18 cellular contexts compared by ENCODE assay signal in the genomic region with DNA sequence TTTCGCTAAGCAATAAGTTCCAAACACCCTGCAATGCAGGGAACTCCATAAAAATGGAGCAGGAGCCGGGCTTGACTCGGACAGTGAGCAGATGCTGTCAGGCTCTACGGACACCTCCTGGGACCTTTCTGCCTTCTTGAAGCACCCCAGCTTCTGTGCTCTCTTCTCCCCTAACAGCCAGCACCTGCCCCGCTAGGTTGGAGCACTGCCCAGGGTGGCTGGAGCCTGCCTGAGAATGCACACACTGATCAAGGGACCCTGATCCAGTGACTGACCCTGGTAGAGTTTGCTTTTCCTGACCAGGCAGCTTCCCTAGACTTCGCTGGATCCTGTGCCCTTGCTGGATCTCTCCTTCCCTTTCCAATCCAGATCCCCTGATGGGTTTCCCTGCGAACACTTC. TPM values are rescaled to one million over a fixed set of nuclear protein-coding genes. Genes with fewer than 3 reads are reported as not detected.
A peak's percentile ranks its signal among the peaks of the same experiment; 100 is the strongest.
DNase-seq lines count a peak whose midpoint lies in the region; ATAC-seq, FAIRE-seq and TF ChIP-seq lines count a peak whose summit lies in the region.
"Had no signal": no experiment of that assay in that cellular context is flagged by ENCODE, and none has a peak within 500 bp of the region (broad histone marks: within the 10 kb centered on the region; RNA-seq: fewer than 3 reads in every experiment).

No MANE protein-coding gene starts in this region.

- H2AFZ ChIP-seq in H1 (ENCODE audit: low read length): 0 out of 2 replicates have a peak overlapping the region, but pooled peaks have one; percentile 81

- H2BK120ac ChIP-seq in H1 (replicated peaks; ENCODE audit: low read depth, low read length): no peak overlapping the region

- H2BK12ac ChIP-seq in H1 (ENCODE audit: low read depth, low read length): no peak overlapping the region

- WGBS in H1 (ENCODE audit: extremely low coverage in 1 of 2, insufficient coverage in 1 of 2, insufficient read length in 1 of 2, insufficient replicate concordance in 2 of 2, low coverage in 1 of 2, low lambda C conversion rate in 2 of 2, missing lambda C conversion rate in 1 of 2), 2 experiments: 90% methylated on average over 7 of the region's 7 CpGs; no CpG with 5 or more reads in 1 of the 2 experiments

- no peak overlapping the region for H3K4me2 ChIP-seq in H1 (ENCODE audit: insufficient read depth in 1 of 2, low read depth in 2 of 2, low read length in 2 of 2)
- H3K4me2 ChIP-seq: BLaER1, KMS-11 had no signal

- POLR2A ChIA-PET in activated CD8-positive, alpha-beta T cell treated with anti-CD3 and anti-CD28 coated beads for 36 hours (lab: Charles Lee): no interaction called here
- POLR2A ChIA-PET in activated CD8-positive, alpha-beta T cell treated with anti-CD3 and anti-CD28 coated beads, Interleukin-2, amount 10 ng/mL, durations not matched to agents 7 days and 5 days (lab: Charles Lee): no interaction called here
- POLR2A ChIA-PET in H1 (lab: Charles Lee; ENCODE audit: partially characterized antibody): no interaction called here
- POLR2A ChIA-PET in naive thymus-derived CD4-positive, alpha-beta T cell (lab: Charles Lee): interaction anchor here (1.5 kb wide), 1 partner anchor 8 kb away, joined by 3 read pairs; no protein-coding TSS in a partner anchor

- no peaks in the 10 kb centered on the region for H4K20me1 ChIP-seq in H1 (replicated peaks in 1 of 2; ENCODE audit: control insufficient read depth in 1 of 2, insufficient read depth in 2 of 2, low read length in 2 of 2)
- H4K20me1 ChIP-seq: BLaER1 had no signal

- no peak overlapping the region for H4K5ac ChIP-seq in H1 (ENCODE audit: insufficient read length, low read depth, low read length)

- no peaks in the 10 kb centered on the region for H3K36me3 ChIP-seq in H1 (ENCODE audit: control insufficient read depth in 2 of 4, insufficient read depth in 4 of 4, low read length in 3 of 4)
- H3K36me3 ChIP-seq in naive thymus-derived CD4-positive, alpha-beta T cell (ENCODE audit: control insufficient read depth in 2 of 3, insufficient read depth in 3 of 3, low read length in 3 of 3): peaks cover 0 to 5% (median 0%) of the 10 kb centered on the region in 3 experiments
- H3K36me3 ChIP-seq: BLaER1 had no signal

- no peak for TF ChIP-seq CTCF in activated CD8-positive, alpha-beta T cell treated with anti-CD3 and anti-CD28 coated beads for 36 hours (IDR thresholded peaks at IDR 0.05)
- no peak for TF ChIP-seq CTCF in H1 (IDR thresholded peaks at IDR 0.05; ENCODE audit: control extremely low read depth in 1 of 3, insufficient read depth in 1 of 3, low read depth in 1 of 3, low read length in 3 of 3)

- H3K4me1 ChIP-seq in H1 (replicated peaks in 1 of 4; ENCODE audit: control insufficient read depth in 3 of 4, insufficient read depth in 4 of 4, low read length in 3 of 4): no peaks in the 10 kb centered on the region
- peaks cover 10 to 15% of the 10 kb centered on the region in 2 donors for H3K4me1 ChIP-seq in naive thymus-derived CD4-positive, alpha-beta T cell (ENCODE audit: control insufficient read depth in 2 of 2, insufficient read depth in 2 of 2, low read length in 2 of 2)
- H3K4me1 ChIP-seq: BLaER1 had no signal

- no peak overlapping the region for H3K4me3 Mint-ChIP-seq in activated CD8-positive, alpha-beta T cell treated with anti-CD3 and anti-CD28 coated beads for 36 hours
- H3K4me3 Mint-ChIP-seq in activated CD8-positive, alpha-beta T cell treated with anti-CD3 and anti-CD28 coated beads, Interleukin-2, amount 10 ng/mL, durations not matched to agents 7 days and 5 days: no peak overlapping the region
- no peak overlapping the region for H3K4me3 Mint-ChIP-seq in T-helper 17 cell
- H3K4me3 Mint-ChIP-seq in naive thymus-derived CD4-positive, alpha-beta T cell: no peak overlapping the region
- H3K4me3 Mint-ChIP-seq: CD14-positive monocyte; CD8-positive, alpha-beta T cell had no signal

- no peaks in the 10 kb centered on the region for H3K79me2 ChIP-seq in H1 (ENCODE audit: control insufficient read depth in 1 of 2, insufficient read depth in 2 of 2, low read length in 2 of 2)

- no peaks in the 10 kb centered on the region for H3K23me2 ChIP-seq in H1 (ENCODE audit: low read depth, low read length)

- H3K4ac ChIP-seq in H1 (replicated peaks; ENCODE audit: insufficient read length, low read depth, low read length): no peak overlapping the region

- no peak overlapping the region for H2BK15ac ChIP-seq in H1 (ENCODE audit: low read length)

- CTCF ChIA-PET in activated CD8-positive, alpha-beta T cell treated with anti-CD3 and anti-CD28 coated beads for 36 hours (lab: Charles Lee): no interaction called here
- CTCF ChIA-PET in activated CD8-positive, alpha-beta T cell treated with anti-CD3 and anti-CD28 coated beads, Interleukin-2, amount 10 ng/mL, durations not matched to agents 7 days and 5 days (lab: Charles Lee): no interaction called here
- CTCF ChIA-PET in H1 (lab: Charles Lee; ENCODE audit: partially characterized antibody): interaction anchor here (0.7 kb wide), 1 partner anchor 179 kb away, joined by 3 read pairs; no protein-coding TSS in a partner anchor
- CTCF ChIA-PET in naive thymus-derived CD4-positive, alpha-beta T cell (lab: Charles Lee): no interaction called here

- H3K27me3 Mint-ChIP-seq in activated CD8-positive, alpha-beta T cell treated with anti-CD3 and anti-CD28 coated beads for 36 hours: no peaks in the 10 kb centered on the region
- no peaks in the 10 kb centered on the region for H3K27me3 Mint-ChIP-seq in activated CD8-positive, alpha-beta T cell treated with anti-CD3 and anti-CD28 coated beads, Interleukin-2, amount 10 ng/mL, durations not matched to agents 7 days and 5 days (ENCODE audit: low read depth)
- no peaks in the 10 kb centered on the region for H3K27me3 Mint-ChIP-seq in T-helper 17 cell
- no peaks in the 10 kb centered on the region for H3K27me3 Mint-ChIP-seq in naive thymus-derived CD4-positive, alpha-beta T cell

- no peaks in the 10 kb centered on the region for H3K79me1 ChIP-seq in H1 (ENCODE audit: low read depth, low read length)

- H3K27ac ChIP-seq in H1 (ENCODE audit: low read depth, low read length): no peak overlapping the region
- no peak overlapping the region for H3K27ac ChIP-seq in naive thymus-derived CD4-positive, alpha-beta T cell (ENCODE audit: low read depth, low read length)
- H3K27ac ChIP-seq: BLaER1, KMS-11 had no signal

- ATAC-seq in activated CD8-positive, alpha-beta T cell treated with anti-CD3 and anti-CD28 coated beads for 36 hours: no peak
- no peak for ATAC-seq in activated CD8-positive, alpha-beta T cell treated with anti-CD3 and anti-CD28 coated beads, Interleukin-2, amount 10 ng/mL, durations not matched to agents 7 days and 5 days
- ATAC-seq in T-helper 17 cell (no peak), HG03571 (IDR thresholded peaks at IDR 0.05; ENCODE audit: unreplicated experiment) (no peak)
- no peak for ATAC-seq in naive thymus-derived CD4-positive, alpha-beta T cell
- ATAC-seq: CD8-positive, alpha-beta T cell had no signal

- no peak overlapping the region for H3K4me3 ChIP-seq in H1 (ENCODE audit: extremely low read depth in 1 of 4, insufficient read depth in 2 of 4, low read depth in 3 of 4, low read length in 4 of 4)
- H3K4me3 ChIP-seq in naive thymus-derived CD4-positive, alpha-beta T cell (ENCODE audit: low read length): no peak overlapping the region
- H3K4me3 ChIP-seq: BLaER1 had no signal

- H4K8ac ChIP-seq in H1 (ENCODE audit: extremely low read depth, insufficient read depth, low read length): no peak overlapping the region

- no peaks in the 10 kb centered on the region for H3K9me3 ChIP-seq in T-helper 17 cell (ENCODE audit: control insufficient read depth, low read length, poor library complexity, severe bottlenecking)
- no peaks in the 10 kb centered on the region for H3K9me3 ChIP-seq in H1 (ENCODE audit: insufficient read depth in 2 of 2, low read depth in 1 of 2, low read length in 1 of 2)
- no peaks in the 10 kb centered on the region for H3K9me3 ChIP-seq in naive thymus-derived CD4-positive, alpha-beta T cell (ENCODE audit: control insufficient read depth in 2 of 3, low read length in 3 of 3)
- H3K9me3 ChIP-seq: BLaER1 had no signal

- no peak overlapping the region for H3K9ac ChIP-seq in H1 (replicated peaks in 1 of 4; ENCODE audit: extremely low read depth in 1 of 4, low read depth in 3 of 4, low read length in 3 of 4)
- H3K9ac ChIP-seq: BLaER1, KMS-11 had no signal

- H3K9me3 Mint-ChIP-seq in activated CD8-positive, alpha-beta T cell treated with anti-CD3 and anti-CD28 coated beads for 36 hours: peaks cover 2% of the 10 kb centered on the region
- H3K9me3 Mint-ChIP-seq in activated CD8-positive, alpha-beta T cell treated with anti-CD3 and anti-CD28 coated beads, Interleukin-2, amount 10 ng/mL, durations not matched to agents 7 days and 5 days (ENCODE audit: insufficient read depth): peaks cover 4% of the 10 kb centered on the region
- peaks cover 0 to 5% (median 0%) of the 10 kb centered on the region in 11 donors for H3K9me3 Mint-ChIP-seq in naive thymus-derived CD4-positive, alpha-beta T cell
- H3K9me3 Mint-ChIP-seq: CD8-positive, alpha-beta T cell had no signal

- peaks cover 63% of the 10 kb centered on the region for H3K36me3 Mint-ChIP-seq in activated CD8-positive, alpha-beta T cell treated with anti-CD3 and anti-CD28 coated beads for 36 hours (ENCODE audit: low read depth)
- H3K36me3 Mint-ChIP-seq in activated CD8-positive, alpha-beta T cell treated with anti-CD3 and anti-CD28 coated beads, Interleukin-2, amount 10 ng/mL, durations not matched to agents 7 days and 5 days (ENCODE audit: low read depth): peaks cover 62% of the 10 kb centered on the region
- H3K36me3 Mint-ChIP-seq in T-helper 17 cell (ENCODE audit: low read depth): peaks cover 2% of the 10 kb centered on the region
- peaks cover 9 to 70% (median 46%) of the 10 kb centered on the region in 5 donors for H3K36me3 Mint-ChIP-seq in naive thymus-derived CD4-positive, alpha-beta T cell
- H3K36me3 Mint-ChIP-seq: CD14-positive monocyte had no signal

- H3K18ac ChIP-seq in H1 (ENCODE audit: extremely low read depth, low read length): no peak overlapping the region

- H2BK20ac ChIP-seq in H1 (ENCODE audit: low read length): no peak overlapping the region

- H4K91ac ChIP-seq in H1 (replicated peaks; ENCODE audit: insufficient read length, low read length): no peak overlapping the region

- intact Hi-C loops in activated CD8-positive, alpha-beta T cell treated with anti-CD3 and anti-CD28 coated beads for 36 hours (cut with micrococcal nuclease): no loop called here
- intact Hi-C loops in naive thymus-derived CD4-positive, alpha-beta T cell (cut with micrococcal nuclease): no loop called here

- H2BK5ac ChIP-seq in H1 (ENCODE audit: low read depth, low read length): no peak overlapping the region

- FAIRE-seq in GM12891 (lab: Jason Lieb, UNC) (no peak), H1 (lab: Jason Lieb, UNC) (no peak)
- FAIRE-seq: GM12892, H54 had no signal

- DNase-seq in activated CD8-positive, alpha-beta T cell treated with anti-CD3 and anti-CD28 coated beads for 36 hours: no peak
- no peak for DNase-seq in activated CD8-positive, alpha-beta T cell treated with anti-CD3 and anti-CD28 coated beads, Interleukin-2, amount 10 ng/mL, durations not matched to agents 7 days and 5 days
- DNase-seq in GM12891 (ENCODE audit: insufficient read length, low spot score): no peak
- DNase-seq in T-helper 17 cell: no peak
- no peak for DNase-seq in H1 (ENCODE audit: low read depth in 1 of 2, low spot score in 2 of 2)
- no peak for DNase-seq in SKM-1 (lab: John Stamatoyannopoulos, UW; ENCODE audit: unreplicated experiment)
- DNase-seq in naive thymus-derived CD4-positive, alpha-beta T cell: no peak
- DNase-seq: 8988T; Calu3; CD8-positive, alpha-beta T cell; DMS79 treated with DMSO at 0.1 percent for 48 hours; HCEC 1CT had no signal

- no peaks in the 10 kb centered on the region for H3K27me3 ChIP-seq in H1 (replicated peaks in 1 of 4; ENCODE audit: control insufficient read depth in 3 of 4, extremely low read depth in 1 of 4, insufficient read depth in 3 of 4, low read length in 3 of 4)
- no peaks in the 10 kb centered on the region for H3K27me3 ChIP-seq in naive thymus-derived CD4-positive, alpha-beta T cell (ENCODE audit: control insufficient read depth in 2 of 2, insufficient read depth in 2 of 2, low read length in 2 of 2)
- H3K27me3 ChIP-seq: BLaER1 had no signal

- TF ChIP-seq POLR2A in GM12891 (IDR thresholded peaks at IDR 0.05; ENCODE audit: low read depth, low read length) (no peak), H1 (IDR thresholded peaks at IDR 0.05; ENCODE audit: control extremely low read depth in 1 of 2, low read depth in 2 of 2, low read length in 2 of 2) (no peak)

- peak overlapping the region; percentile 53 for H3K27ac Mint-ChIP-seq in activated CD8-positive, alpha-beta T cell treated with anti-CD3 and anti-CD28 coated beads for 36 hours
- H3K27ac Mint-ChIP-seq in activated CD8-positive, alpha-beta T cell treated with anti-CD3 and anti-CD28 coated beads, Interleukin-2, amount 10 ng/mL, durations not matched to agents 7 days and 5 days: no peak overlapping the region
- H3K27ac Mint-ChIP-seq in T-helper 17 cell: peak overlapping the region; percentile 75
- H3K27ac Mint-ChIP-seq in naive thymus-derived CD4-positive, alpha-beta T cell: peak overlapping the region in 3 of 9 donors; percentile 36 to 67 (median 43)
- H3K27ac Mint-ChIP-seq: CD14-positive monocyte had no signal

- no peak for TF ChIP-seq EP300 in H1 (IDR thresholded peaks at IDR 0.05; ENCODE audit: borderline replicate concordance in 1 of 2, low read depth in 2 of 2, low read length in 2 of 2)

- H3K56ac ChIP-seq in H1 (replicated peaks; ENCODE audit: insufficient read length, low read depth, low read length): no peak overlapping the region

- no peak for TF ChIP-seq RAD21 in H1 (IDR thresholded peaks at IDR 0.05 in 1 of 2, conservative IDR thresholded peaks at IDR 0.05 in 1 of 2; ENCODE audit: low read depth in 2 of 2, low read length in 2 of 2)

- no peak overlapping the region for H3K14ac ChIP-seq in H1 (ENCODE audit: insufficient read length)

- no peak overlapping the region for H2AK5ac ChIP-seq in H1 (ENCODE audit: low read depth, low read length)

- no peak overlapping the region for H3K23ac ChIP-seq in H1 (ENCODE audit: insufficient read length)

- H3K4me1 Mint-ChIP-seq in activated CD8-positive, alpha-beta T cell treated with anti-CD3 and anti-CD28 coated beads for 36 hours (ENCODE audit: low read depth): peaks cover 49% of the 10 kb centered on the region
- peaks cover 29% of the 10 kb centered on the region for H3K4me1 Mint-ChIP-seq in activated CD8-positive, alpha-beta T cell treated with anti-CD3 and anti-CD28 coated beads, Interleukin-2, amount 10 ng/mL, durations not matched to agents 7 days and 5 days (ENCODE audit: low read depth)
- peaks cover 49% of the 10 kb centered on the region for H3K4me1 Mint-ChIP-seq in T-helper 17 cell
- peaks cover 37 to 66% (median 55%) of the 10 kb centered on the region in 7 donors for H3K4me1 Mint-ChIP-seq in naive thymus-derived CD4-positive, alpha-beta T cell
- H3K4me1 Mint-ChIP-seq: CD14-positive monocyte had no signal

RNA-seq across cellular contexts. Expression of a gene that starts 40.9 kb away (rescaled TPM):
- 10 to 100 TPM; 41.5 to 41.7 TPM for total RNA-seq in activated CD8-positive, alpha-beta T cell treated with anti-CD3 and anti-CD28 coated beads for 36 hours
- 10 to 100 TPM; 47.6 to 52.2 TPM for total RNA-seq in activated CD8-positive, alpha-beta T cell treated with anti-CD3 and anti-CD28 coated beads, Interleukin-2, amount 10 ng/mL, durations not matched to agents 7 days and 5 days
- 65.3 TPM for polyA plus RNA-seq in GM12891 (2012; ENCODE audit: low read depth, missing spikeins)
- total RNA-seq in T-helper 17 cell: 100 to 1,000 TPM; 106 to 128 TPM
- total RNA-seq in H1 (2021; fragmentation: NEBNext Ultra II Directional; extraction: Animal tissue kit (Norgen Biotek cat#: 25700)): not detected in 2 replicates
- not detected in 2 replicates for polyA plus RNA-seq in H1 (2011; rRNA removed)
- 0.06 TPM for polyA plus RNA-seq in H1 (2011; cell fraction: cytosol; rRNA removed)
- 0.04 TPM for polyA plus RNA-seq in H1 (2011; cell fraction: nucleus; rRNA removed)
- not detected in 4 replicates for polyA plus RNA-seq in H1 (2012, experiment 1 of 2)
- polyA plus RNA-seq in H1 (2012, experiment 2 of 2): not detected
- 0.04 TPM for polyA plus RNA-seq in H1 (2013, experiment 1 of 2)
- polyA plus RNA-seq in H1 (2013, experiment 2 of 2): 0.04 TPM
- 0.22 and 0.32 TPM in 2 replicates for polyA minus RNA-seq in H1 (2011; rRNA and poly(A)+ RNA removed)
- not detected for polyA minus RNA-seq in H1 (2011; cell fraction: cytosol; rRNA and poly(A)+ RNA removed)
- not detected for polyA minus RNA-seq in H1 (2011; cell fraction: nucleus; rRNA and poly(A)+ RNA removed)
- total RNA-seq in naive thymus-derived CD4-positive, alpha-beta T cell: 100 to 1,000 TPM in 1 of 5 experiments, 10 to 100 TPM in 4; 43.4 to 103 (median 58.6) TPM
- 10 to 100 TPM; 27.9 to 30.9 TPM for polyA plus RNA-seq in naive thymus-derived CD4-positive, alpha-beta T cell

Comparison
In these comparisons a context has a peak if more than half of its experiments do, and no peak if none do; other contexts are left out.
1. RNA of a gene that starts 40.9 kb away (total RNA-seq): 106 to 128 TPM in T-helper 17 cell, 43.4 to 103 TPM in naive thymus-derived CD4-positive, alpha-beta T cell, 47.6 to 52.2 TPM in activated CD8-positive, alpha-beta T cell treated with anti-CD3 and anti-CD28 coated beads, Interleukin-2, amount 10 ng/mL, durations not matched to agents 7 days and 5 days and 41.5 to 41.7 TPM in activated CD8-positive, alpha-beta T cell treated with anti-CD3 and anti-CD28 coated beads for 36 hours; not detected in H1; every median in the first group is over 10 times any median in the second.